Comparison of ENCODE assay signal across 2 cellular contexts in genomic region chr13:99422556-99423220, GRCh38.
TF ChIP-seq lines count a peak whose summit lies in the region.

No MANE protein-coding gene starts in this region.

TF ChIP-seq in GM12891, 5 proteins besides CTCF, POLR2A, EP300 and RAD21 (continued from another document):
- no peak for TF ChIP-seq PAX5 (IDR thresholded peaks at IDR 0.05; ENCODE audit: insufficient read depth, low read length, severe bottlenecking)

TF ChIP-seq in GM12878, 131 proteins besides CTCF, POLR2A, EP300 and RAD21 (continued from another document):
- TF ChIP-seq ETV6 (conservative IDR thresholded peaks at IDR 0.05 in 1 of 2, IDR thresholded peaks at IDR 0.05 in 1 of 2; ENCODE audit: borderline replicate concordance in 1 of 2, low read depth in 1 of 2) = 0 out of 4 replicates have a peak, but pooled peaks of 1 of the 2 experiments have one; percentile 5
- TF ChIP-seq ASH2L (IDR thresholded peaks at IDR 0.05; ENCODE audit: borderline replicate concordance, low read depth) = no peak
- TF ChIP-seq MLLT1 (IDR thresholded peaks at IDR 0.05) = 0 out of 2 replicates have a peak, but pooled peaks have one; percentile 29
- TF ChIP-seq CHD1 (IDR thresholded peaks at IDR 0.05; ENCODE audit: low read depth, low read length) = no peak
